ENCODE assay signal across 29 cellular contexts in genomic region chr3:27147215-27147614, GRCh38.
DNase-seq lines count a peak whose midpoint lies in the region; ATAC-seq and TF ChIP-seq lines count a peak whose summit lies in the region.
"Had no signal": no experiment of that assay in that cellular context is flagged by ENCODE, and none has a peak within 500 bp of the region (broad histone marks: within the 10 kb centered on the region; RNA-seq: fewer than 3 reads in every experiment).

No MANE protein-coding gene starts in this region.

- H4K20me1 ChIP-seq in neural progenitor cell (ENCODE audit: low read depth) = no peaks in the 10 kb centered on the region

- H3K9me3 Mint-ChIP-seq in neural progenitor cell = no peaks in the 10 kb centered on the region
- H3K9me3 Mint-ChIP-seq: activated T-cell treated with anti-CD3 and anti-CD28 coated beads, Interleukin-2, amount 50 U/mL, for 72 hours had no signal

- H3K9me3 ChIP-seq in neural progenitor cell (ENCODE audit: low read depth) (no peaks in the 10 kb centered on the region), tibial artery (no peaks in the 10 kb centered on the region)
- H3K9me3 ChIP-seq: gastrocnemius medialis, testis had no signal

- no peak overlapping the region for H3K27ac Mint-ChIP-seq in neural progenitor cell
- H3K27ac Mint-ChIP-seq: activated CD8-positive, alpha-beta memory T cell treated with anti-CD3 and anti-CD28 coated beads, Interleukin-2, amount 10 ng/mL, durations not matched to agents 7 days and 5 days; activated T-cell treated with anti-CD3 and anti-CD28 coated beads, Interleukin-2, amount 50 U/mL, for 72 hours; IgD-negative memory B cell; immature natural killer cell; progenitor cell of endocrine pancreas; WTC11 had no signal

- peaks cover 4% of the 10 kb centered on the region for H3K27me3 Mint-ChIP-seq in neural progenitor cell (ENCODE audit: insufficient read depth, low read depth)
- H3K27me3 Mint-ChIP-seq: activated CD8-positive, alpha-beta memory T cell treated with anti-CD3 and anti-CD28 coated beads, Interleukin-2, amount 10 ng/mL, durations not matched to agents 7 days and 5 days; IgD-negative memory B cell; progenitor cell of endocrine pancreas had no signal

- TF ChIP-seq CTCF in neural progenitor cell (IDR thresholded peaks at IDR 0.05) (no peak), tibial artery (IDR thresholded peaks at IDR 0.05) (no peak)

- peaks cover 4% of the 10 kb centered on the region for H3K4me1 Mint-ChIP-seq in neural progenitor cell
- H3K4me1 Mint-ChIP-seq: activated CD8-positive, alpha-beta memory T cell treated with anti-CD3 and anti-CD28 coated beads, Interleukin-2, amount 10 ng/mL, durations not matched to agents 7 days and 5 days; IgD-negative memory B cell; immature natural killer cell had no signal

- H3K27ac ChIP-seq in ACC112 (ENCODE audit: low read depth, low read length) (peak overlapping the region; percentile 5; the same call in 1 of the 2 replicates), neural progenitor cell (no peak overlapping the region), tibial artery (no peak overlapping the region)
- H3K27ac ChIP-seq: gastrocnemius medialis, testis had no signal

- DNase-seq in HT1080 (ENCODE audit: low read depth) = peak; percentile 80
- DNase-seq in dermis microvascular lymphatic vessel endothelial cell (ENCODE audit: low read depth in 2 of 2) = peak; percentile 26 to 90
- DNase-seq in iris pigment epithelial cell (ENCODE audit: low read depth) = peak; percentile 27
- DNase-seq in glomerular visceral epithelial cell (ENCODE audit: extremely low spot score) = no peak
- no peak for DNase-seq in neural progenitor cell (ENCODE audit: low spot score)
- no peak for DNase-seq in tibial artery
- DNase-seq: ACHN; activated CD4-positive, alpha-beta T cell treated with anti-CD3 and anti-CD28 coated beads, Interleukin-2, amount 50 U/mL, for 1 hour; activated CD8-positive, alpha-beta memory T cell treated with anti-CD3 and anti-CD28 coated beads, Interleukin-2, amount 10 ng/mL, durations not matched to agents 7 days and 5 days; activated naive CD4-positive, alpha-beta T cell treated with Interleukin-2 at 50 U/mL for 16 hours; activated T-cell treated with anti-CD3 and anti-CD28 coated beads, Interleukin-2, amount 50 U/mL, for 72 hours; COR-L47; DMS79 treated with DMSO at 0.1 percent for 48 hours; gastrocnemius medialis; hypothalamus; immature natural killer cell; mesendoderm; NCI-H1105; NCI-H187 treated with DMSO at 0.1 percent for 48 hours; NCI-H524 treated with DMSO at 0.1 percent for 48 hours; NK-92 treated with Interleukin-12 subunit alpha and Interleukin-12 subunit beta, amount 100 ng/mL, for 24 hours; stimulated activated naive CD4-positive, alpha-beta T cell treated with Interleukin-2 at 50 U/mL for 16 hours; testis had no signal

- H3K4me2 ChIP-seq in neural progenitor cell = no peak overlapping the region

- H3K9ac ChIP-seq in neural progenitor cell = no peak overlapping the region

- no peak overlapping the region for H3K4me3 ChIP-seq in ACC112 (ENCODE audit: low read depth, low read length)
- no peak overlapping the region for H3K4me3 ChIP-seq in neural progenitor cell
- no peak overlapping the region for H3K4me3 ChIP-seq in tibial artery
- H3K4me3 ChIP-seq: gastrocnemius medialis, GM12878, testis had no signal

- intact Hi-C loops in tibial artery (cut with DNase I; ENCODE audit: low total_unique reads) = no loop called here

- H2AFZ ChIP-seq in ACC112 (ENCODE audit: low read length, unreplicated experiment) = no peak overlapping the region
- no peak overlapping the region for H2AFZ ChIP-seq in neural progenitor cell (replicated peaks)

- no peaks in the 10 kb centered on the region for H3K36me3 Mint-ChIP-seq in neural progenitor cell
- H3K36me3 Mint-ChIP-seq: activated CD8-positive, alpha-beta memory T cell treated with anti-CD3 and anti-CD28 coated beads, Interleukin-2, amount 10 ng/mL, durations not matched to agents 7 days and 5 days; IgD-negative memory B cell; immature natural killer cell had no signal

- H3F3A ChIP-seq in neural progenitor cell (ENCODE audit: low read depth) = no peaks in the 10 kb centered on the region

- no peak for ATAC-seq in HG03457 (IDR thresholded peaks at IDR 0.05; ENCODE audit: unreplicated experiment)
- ATAC-seq: activated CD8-positive, alpha-beta memory T cell treated with anti-CD3 and anti-CD28 coated beads, Interleukin-2, amount 10 ng/mL, durations not matched to agents 7 days and 5 days; activated T-cell treated with anti-CD3 and anti-CD28 coated beads, Interleukin-2, amount 50 U/mL, for 72 hours; gastrocnemius medialis; GM12878; WTC11 had no signal

- no peak overlapping the region for H3K4me3 Mint-ChIP-seq in neural progenitor cell
- H3K4me3 Mint-ChIP-seq: activated CD8-positive, alpha-beta memory T cell treated with anti-CD3 and anti-CD28 coated beads, Interleukin-2, amount 10 ng/mL, durations not matched to agents 7 days and 5 days; activated T-cell treated with anti-CD3 and anti-CD28 coated beads, Interleukin-2, amount 50 U/mL, for 72 hours; IgD-negative memory B cell; immature natural killer cell; WTC11 had no signal

- H3K79me2 ChIP-seq in ACC112 (ENCODE audit: control insufficient read depth, insufficient read depth, low read length, unreplicated experiment) (no peaks in the 10 kb centered on the region), neural progenitor cell (ENCODE audit: low read depth) (no peaks in the 10 kb centered on the region)

- no peaks in the 10 kb centered on the region for H3K36me3 ChIP-seq in ACC112 (ENCODE audit: insufficient read depth, low read length)
- no peaks in the 10 kb centered on the region for H3K36me3 ChIP-seq in neural progenitor cell
- H3K36me3 ChIP-seq in tibial artery = no peaks in the 10 kb centered on the region
- H3K36me3 ChIP-seq: gastrocnemius medialis had no signal

- H3K27me3 ChIP-seq in ACC112 (ENCODE audit: insufficient read depth, low read length) = no peaks in the 10 kb centered on the region
- no peaks in the 10 kb centered on the region for H3K27me3 ChIP-seq in neural progenitor cell
- no peaks in the 10 kb centered on the region for H3K27me3 ChIP-seq in tibial artery
- H3K27me3 ChIP-seq: gastrocnemius medialis, testis had no signal

- H3K4me1 ChIP-seq in ACC112 (ENCODE audit: control insufficient read depth, insufficient read depth, low read length, unreplicated experiment) (peaks cover 10% of the 10 kb centered on the region), neural progenitor cell (peaks cover 4% of the 10 kb centered on the region), tibial artery (no peaks in the 10 kb centered on the region)
- H3K4me1 ChIP-seq: testis had no signal

Comparison
In these comparisons a context has a peak if more than half of its experiments do, and no peak if none do; other contexts are left out.
1. DNase-seq: peak in HT1080 (single experiment), dermis microvascular lymphatic vessel endothelial cell (2 of 2) and iris pigment epithelial cell (single experiment); none in glomerular visceral epithelial cell (single experiment), neural progenitor cell (single experiment) and tibial artery (0 of 2).